1 cellular context compared by ENCODE assay signal in genomic region chr17:76561332-76561731, GRCh38.
TF ChIP-seq lines count a peak whose summit lies in the region.

No MANE protein-coding gene starts in this region.

TF ChIP-seq in GM23338, 12 proteins besides CTCF, POLR2A, EP300 and RAD21 (continued from another document):
- TF ChIP-seq ZNF462 (CRISPR knock-in tag; IDR thresholded peaks at IDR 0.05) (no peak), ETS1 (IDR thresholded peaks at IDR 0.05) (no peak)
